8 cellular contexts compared by ENCODE assay signal in genomic region chr5:473344-474192, GRCh38. TPM values are rescaled to one million over a fixed set of nuclear protein-coding genes. Genes with fewer than 3 reads are reported as not detected.
DNase-seq lines count a peak whose midpoint lies in the region; ATAC-seq and TF ChIP-seq lines count a peak whose summit lies in the region.

No MANE protein-coding gene starts in this region.

- H2AFZ ChIP-seq in GM23248: peak overlapping the region; percentile 76

- no peak for TF ChIP-seq RAD21 in Ishikawa (IDR thresholded peaks at IDR 0.05; ENCODE audit: low read depth)

- H3K9me2 ChIP-seq in GM23248 (ENCODE audit: insufficient read depth): no peaks in the 10 kb centered on the region

- peaks cover 56% of the 10 kb centered on the region for H3K4me1 Mint-ChIP-seq in stimulated activated naive CD8-positive, alpha-beta T cell treated with anti-CD3 and anti-CD28 coated beads, Interleukin-15, amount 100 ng/mL, for 72 hours

- DNase-seq in GM12865 (ENCODE audit: low read depth) (peak; percentile 41), GM23248 (peak; percentile 67), T1000 (lab: John Stamatoyannopoulos, UW) (peak; percentile 50), ecto neural progenitor cell (ENCODE audit: low spot score) (peak; percentile 70), lower lobe of right lung (peak; percentile 61), Ammon's horn (ENCODE audit: low spot score) (no peak)
- peak; percentile 49 to 56 for DNase-seq in stimulated activated naive CD8-positive, alpha-beta T cell treated with anti-CD3 and anti-CD28 coated beads, Interleukin-15, amount 100 ng/mL, for 72 hours

- H3K9me3 ChIP-seq in GM23248 (ENCODE audit: low read depth): no peaks in the 10 kb centered on the region
- no peaks in the 10 kb centered on the region for H3K9me3 ChIP-seq in lower lobe of right lung

- H3K4me3 ChIP-seq in GM12865 (ENCODE audit: low read depth, low read length) (peak overlapping the region; percentile 95), GM23248 (peak overlapping the region; percentile 88), lower lobe of right lung (peak overlapping the region; percentile 97)

- H3K4me1 ChIP-seq in GM23248 (ENCODE audit: insufficient read depth): no peaks in the 10 kb centered on the region; the same call in 1 of the 2 replicates
- H3K4me1 ChIP-seq in lower lobe of right lung: peaks cover 26% of the 10 kb centered on the region

- TF ChIP-seq EP300 in Ishikawa (IDR thresholded peaks at IDR 0.05; ENCODE audit: borderline replicate concordance): no peak

- H3K27ac Mint-ChIP-seq in stimulated activated naive CD8-positive, alpha-beta T cell treated with anti-CD3 and anti-CD28 coated beads, Interleukin-15, amount 100 ng/mL, for 72 hours: peak overlapping the region in 1 of 2 donors; percentile 75

- H3K27ac ChIP-seq in GM23248: no peak overlapping the region
- H3K27ac ChIP-seq in lower lobe of right lung: peak overlapping the region; percentile 69

- no peaks in the 10 kb centered on the region for H3K36me3 ChIP-seq in GM23248 (ENCODE audit: low read depth)
- H3K36me3 ChIP-seq in lower lobe of right lung: peaks cover 5% of the 10 kb centered on the region

- intact Hi-C loops in lower lobe of right lung (cut with DNase I): no loop called here

- TF ChIP-seq CTCF in GM12865 (IDR thresholded peaks at IDR 0.05; ENCODE audit: insufficient read depth, low read depth, low read length, missing control alignments) (no peak), lower lobe of right lung (IDR thresholded peaks at IDR 0.05) (no peak)

- peaks cover 9% of the 10 kb centered on the region; the same call in 1 of the 2 replicates for H3K79me2 ChIP-seq in GM23248 (ENCODE audit: insufficient read depth)

- H3K4me3 Mint-ChIP-seq in stimulated activated naive CD8-positive, alpha-beta T cell treated with anti-CD3 and anti-CD28 coated beads, Interleukin-15, amount 100 ng/mL, for 72 hours: peak overlapping the region; percentile 85 to 98

- no peaks in the 10 kb centered on the region for H3F3A ChIP-seq in GM23248 (ENCODE audit: insufficient read depth)

- ATAC-seq in lower lobe of right lung: peak; percentile 15 to 59
- ATAC-seq in stimulated activated naive CD8-positive, alpha-beta T cell treated with anti-CD3 and anti-CD28 coated beads, Interleukin-15, amount 100 ng/mL, for 72 hours: peak; percentile 51

- in situ Hi-C loops in GM23248 (cut with MboI): no loop called here

- peak overlapping the region; percentile 94 for H3K4me2 ChIP-seq in GM23248 (ENCODE audit: unreplicated experiment)

- peaks cover 39% of the 10 kb centered on the region for H3K27me3 Mint-ChIP-seq in stimulated activated naive CD8-positive, alpha-beta T cell treated with anti-CD3 and anti-CD28 coated beads, Interleukin-15, amount 100 ng/mL, for 72 hours

- no peaks in the 10 kb centered on the region for H3K9me3 Mint-ChIP-seq in stimulated activated naive CD8-positive, alpha-beta T cell treated with anti-CD3 and anti-CD28 coated beads, Interleukin-15, amount 100 ng/mL, for 72 hours

- no peaks in the 10 kb centered on the region for H4K20me1 ChIP-seq in GM23248 (ENCODE audit: insufficient read depth)

- 2% methylated on average over 26 to 35 of the region's 75 CpGs for WGBS in GM23248 (ENCODE audit: low coverage in 1 of 2, low lambda C conversion rate in 2 of 2, missing lambda C conversion rate in 2 of 2), 2 experiments

- peak overlapping the region; percentile 77 for H3K9ac ChIP-seq in GM23248

- H3K27me3 ChIP-seq in GM23248 (replicated peaks; ENCODE audit: insufficient read depth): peaks cover 27% of the 10 kb centered on the region
- peaks cover 34% of the 10 kb centered on the region for H3K27me3 ChIP-seq in lower lobe of right lung (ENCODE audit: low read depth)

TF ChIP-seq in Ishikawa, 13 proteins besides CTCF, POLR2A, EP300 and RAD21:
- no peak for TF ChIP-seq FOXM1 (IDR thresholded peaks at IDR 0.05; ENCODE audit: borderline replicate concordance, low read depth)
- no peak for TF ChIP-seq EGR1 (IDR thresholded peaks at IDR 0.05)
- peak; percentile 81 for TF ChIP-seq ZBTB7A (IDR thresholded peaks at IDR 0.05; ENCODE audit: low read depth)

RNA-seq across cellular contexts. Expression of gene EXOC3, which starts 30.6 kb away (rescaled TPM):
- 32.4 and 39.9 TPM in 2 replicates for total RNA-seq in GM23248 (2014; rRNA removed; shearing (Covaris generic))
- polyA plus RNA-seq in GM23248 (2016; fragmentation: Nextera tagmentation; extraction: Ambion mirVana): 40.9 and 43.0 TPM in 2 replicates
- total RNA-seq in lower lobe of right lung: 58.9 TPM

RNA-seq across cellular contexts. Expression of gene SLC9A3, which starts 50.7 kb away (rescaled TPM):
- total RNA-seq in GM23248 (2014; rRNA removed; shearing (Covaris generic)): 1.7 and 2.8 TPM in 2 replicates
- polyA plus RNA-seq in GM23248 (2016; fragmentation: Nextera tagmentation; extraction: Ambion mirVana): 1.2 and 1.5 TPM in 2 replicates
- total RNA-seq in lower lobe of right lung: 1.1 TPM
